1 cellular context compared by ENCODE assay signal in the genomic region with DNA sequence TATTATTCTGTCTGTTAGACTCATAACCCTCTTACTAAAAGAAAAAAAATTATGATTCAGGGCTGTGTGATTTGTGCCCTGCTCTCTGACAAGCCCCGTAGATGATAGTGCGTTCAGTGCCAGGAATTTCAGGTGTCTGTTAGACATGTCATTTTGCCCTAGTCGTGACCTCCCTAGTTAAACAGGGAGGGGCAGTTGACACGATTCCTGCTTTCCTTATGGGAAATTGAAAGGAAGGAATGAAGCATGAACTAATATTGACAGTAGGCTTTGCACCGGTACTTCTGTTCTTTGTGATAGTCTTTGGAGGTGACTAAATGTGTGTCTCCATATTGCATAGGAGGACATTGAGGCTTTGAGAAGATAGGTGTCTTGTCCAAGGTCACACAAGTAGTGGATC.
TF ChIP-seq lines count a peak whose summit lies in the region.

No MANE protein-coding gene starts in this region.

TF ChIP-seq in HepG2, 621 proteins besides CTCF, POLR2A, EP300 and RAD21 (continued from another document and continues in another):
- TF ChIP-seq ZNF605 (CRISPR knock-in tag; IDR thresholded peaks at IDR 0.05) (no peak), PLRG1 (conservative IDR thresholded peaks at IDR 0.05) (no peak), ZFP36L2 (CRISPR knock-in tag; IDR thresholded peaks at IDR 0.05) (no peak), ZNF644 (CRISPR knock-in tag; IDR thresholded peaks at IDR 0.05; ENCODE audit: low read depth) (peak; percentile 46; the same call in 1 of the 2 replicates), ZSCAN30 (CRISPR knock-in tag; IDR thresholded peaks at IDR 0.05) (no peak), ZSCAN21 (CRISPR knock-in tag; IDR thresholded peaks at IDR 0.05; ENCODE audit: borderline replicate concordance) (no peak), PTBP1 (IDR thresholded peaks at IDR 0.05; ENCODE audit: low read depth, low read length, poor library complexity, severe bottlenecking) (no peak), ZNF230 (CRISPR knock-in tag; IDR thresholded peaks at IDR 0.05) (no peak), ARNT2 (CRISPR knock-in tag; IDR thresholded peaks at IDR 0.05; ENCODE audit: low read depth) (no peak), TBX2 (CRISPR knock-in tag; IDR thresholded peaks at IDR 0.05; ENCODE audit: borderline replicate concordance) (peak; percentile 71), ZNF761 (CRISPR knock-in tag; conservative IDR thresholded peaks at IDR 0.05) (no peak), ZNF616 (CRISPR knock-in tag; IDR thresholded peaks at IDR 0.05; ENCODE audit: low read depth) (no peak), THYN1 (CRISPR knock-in tag; IDR thresholded peaks at IDR 0.05; ENCODE audit: borderline replicate concordance, low read depth) (no peak), ZSCAN31 (CRISPR knock-in tag; IDR thresholded peaks at IDR 0.05; ENCODE audit: low read depth) (no peak)
- TF ChIP-seq, protein P1, sequence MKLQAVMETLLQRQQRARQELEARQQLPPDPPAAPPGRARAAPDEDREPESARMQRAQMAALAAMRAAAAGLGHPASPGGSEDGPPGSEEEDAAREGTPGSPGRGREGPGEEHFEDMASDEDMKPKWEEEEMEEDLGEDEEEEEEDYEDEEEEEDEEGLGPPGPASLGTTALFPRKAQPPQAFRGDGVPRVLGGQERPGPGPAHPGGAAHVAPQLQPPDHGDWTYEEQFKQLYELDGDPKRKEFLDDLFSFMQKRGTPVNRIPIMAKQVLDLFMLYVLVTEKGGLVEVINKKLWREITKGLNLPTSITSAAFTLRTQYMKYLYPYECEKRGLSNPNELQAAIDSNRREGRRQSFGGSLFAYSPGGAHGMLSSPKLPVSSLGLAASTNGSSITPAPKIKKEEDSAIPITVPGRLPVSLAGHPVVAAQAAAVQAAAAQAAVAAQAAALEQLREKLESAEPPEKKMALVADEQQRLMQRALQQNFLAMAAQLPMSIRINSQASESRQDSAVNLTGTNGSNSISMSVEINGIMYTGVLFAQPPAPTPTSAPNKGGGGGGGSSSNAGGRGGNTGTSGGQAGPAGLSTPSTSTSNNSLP (IDR thresholded peaks at IDR 0.05; ENCODE audit: low read depth, low read length): no peak
- TF ChIP-seq, protein P2, sequence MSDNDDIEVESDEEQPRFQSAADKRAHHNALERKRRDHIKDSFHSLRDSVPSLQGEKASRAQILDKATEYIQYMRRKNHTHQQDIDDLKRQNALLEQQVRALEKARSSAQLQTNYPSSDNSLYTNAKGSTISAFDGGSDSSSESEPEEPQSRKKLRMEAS (IDR thresholded peaks at IDR 0.05): no peak
- TF ChIP-seq, protein P3, sequence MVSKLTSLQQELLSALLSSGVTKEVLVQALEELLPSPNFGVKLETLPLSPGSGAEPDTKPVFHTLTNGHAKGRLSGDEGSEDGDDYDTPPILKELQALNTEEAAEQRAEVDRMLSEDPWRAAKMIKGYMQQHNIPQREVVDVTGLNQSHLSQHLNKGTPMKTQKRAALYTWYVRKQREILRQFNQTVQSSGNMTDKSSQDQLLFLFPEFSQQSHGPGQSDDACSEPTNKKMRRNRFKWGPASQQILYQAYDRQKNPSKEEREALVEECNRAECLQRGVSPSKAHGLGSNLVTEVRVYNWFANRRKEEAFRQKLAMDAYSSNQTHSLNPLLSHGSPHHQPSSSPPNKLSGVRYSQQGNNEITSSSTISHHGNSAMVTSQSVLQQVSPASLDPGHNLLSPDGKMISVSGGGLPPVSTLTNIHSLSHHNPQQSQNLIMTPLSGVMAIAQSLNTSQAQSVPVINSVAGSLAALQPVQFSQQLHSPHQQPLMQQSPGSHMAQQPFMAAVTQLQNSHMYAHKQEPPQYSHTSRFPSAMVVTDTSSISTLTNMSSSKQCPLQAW (CRISPR knock-in tag; IDR thresholded peaks at IDR 0.05): no peak
- TF ChIP-seq, protein P4, sequence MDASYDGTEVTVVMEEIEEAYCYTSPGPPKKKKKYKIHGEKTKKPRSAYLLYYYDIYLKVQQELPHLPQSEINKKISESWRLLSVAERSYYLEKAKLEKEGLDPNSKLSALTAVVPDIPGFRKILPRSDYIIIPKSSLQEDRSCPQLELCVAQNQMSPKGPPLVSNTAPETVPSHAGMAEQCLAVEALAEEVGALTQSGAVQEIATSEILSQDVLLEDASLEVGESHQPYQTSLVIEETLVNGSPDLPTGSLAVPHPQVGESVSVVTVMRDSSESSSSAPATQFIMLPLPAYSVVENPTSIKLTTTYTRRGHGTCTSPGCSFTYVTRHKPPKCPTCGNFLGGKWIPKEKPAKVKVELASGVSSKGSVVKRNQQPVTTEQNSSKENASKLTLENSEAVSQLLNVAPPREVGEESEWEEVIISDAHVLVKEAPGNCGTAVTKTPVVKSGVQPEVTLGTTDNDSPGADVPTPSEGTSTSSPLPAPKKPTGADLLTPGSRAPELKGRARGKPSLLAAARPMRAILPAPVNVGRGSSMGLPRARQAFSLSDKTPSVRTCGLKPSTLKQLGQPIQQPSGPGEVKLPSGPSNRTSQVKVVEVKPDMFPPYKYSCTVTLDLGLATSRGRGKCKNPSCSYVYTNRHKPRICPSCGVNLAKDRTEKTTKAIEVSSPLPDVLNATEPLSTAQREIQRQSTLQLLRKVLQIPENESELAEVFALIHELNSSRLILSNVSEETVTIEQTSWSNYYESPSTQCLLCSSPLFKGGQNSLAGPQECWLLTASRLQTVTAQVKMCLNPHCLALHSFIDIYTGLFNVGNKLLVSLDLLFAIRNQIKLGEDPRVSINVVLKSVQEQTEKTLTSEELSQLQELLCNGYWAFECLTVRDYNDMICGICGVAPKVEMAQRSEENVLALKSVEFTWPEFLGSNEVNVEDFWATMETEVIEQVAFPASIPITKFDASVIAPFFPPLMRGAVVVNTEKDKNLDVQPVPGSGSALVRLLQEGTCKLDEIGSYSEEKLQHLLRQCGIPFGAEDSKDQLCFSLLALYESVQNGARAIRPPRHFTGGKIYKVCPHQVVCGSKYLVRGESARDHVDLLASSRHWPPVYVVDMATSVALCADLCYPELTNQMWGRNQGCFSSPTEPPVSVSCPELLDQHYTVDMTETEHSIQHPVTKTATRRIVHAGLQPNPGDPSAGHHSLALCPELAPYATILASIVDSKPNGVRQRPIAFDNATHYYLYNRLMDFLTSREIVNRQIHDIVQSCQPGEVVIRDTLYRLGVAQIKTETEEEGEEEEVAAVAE (CRISPR knock-in tag; IDR thresholded peaks at IDR 0.05; ENCODE audit: borderline replicate concordance): no peak
- TF ChIP-seq, protein P5, sequence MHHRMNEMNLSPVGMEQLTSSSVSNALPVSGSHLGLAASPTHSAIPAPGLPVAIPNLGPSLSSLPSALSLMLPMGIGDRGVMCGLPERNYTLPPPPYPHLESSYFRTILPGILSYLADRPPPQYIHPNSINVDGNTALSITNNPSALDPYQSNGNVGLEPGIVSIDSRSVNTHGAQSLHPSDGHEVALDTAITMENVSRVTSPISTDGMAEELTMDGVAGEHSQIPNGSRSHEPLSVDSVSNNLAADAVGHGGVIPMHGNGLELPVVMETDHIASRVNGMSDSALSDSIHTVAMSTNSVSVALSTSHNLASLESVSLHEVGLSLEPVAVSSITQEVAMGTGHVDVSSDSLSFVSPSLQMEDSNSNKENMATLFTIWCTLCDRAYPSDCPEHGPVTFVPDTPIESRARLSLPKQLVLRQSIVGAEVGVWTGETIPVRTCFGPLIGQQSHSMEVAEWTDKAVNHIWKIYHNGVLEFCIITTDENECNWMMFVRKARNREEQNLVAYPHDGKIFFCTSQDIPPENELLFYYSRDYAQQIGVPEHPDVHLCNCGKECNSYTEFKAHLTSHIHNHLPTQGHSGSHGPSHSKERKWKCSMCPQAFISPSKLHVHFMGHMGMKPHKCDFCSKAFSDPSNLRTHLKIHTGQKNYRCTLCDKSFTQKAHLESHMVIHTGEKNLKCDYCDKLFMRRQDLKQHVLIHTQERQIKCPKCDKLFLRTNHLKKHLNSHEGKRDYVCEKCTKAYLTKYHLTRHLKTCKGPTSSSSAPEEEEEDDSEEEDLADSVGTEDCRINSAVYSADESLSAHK (CRISPR knock-in tag; IDR thresholded peaks at IDR 0.05; ENCODE audit: borderline replicate concordance): no peak
- TF ChIP-seq, protein P6, sequence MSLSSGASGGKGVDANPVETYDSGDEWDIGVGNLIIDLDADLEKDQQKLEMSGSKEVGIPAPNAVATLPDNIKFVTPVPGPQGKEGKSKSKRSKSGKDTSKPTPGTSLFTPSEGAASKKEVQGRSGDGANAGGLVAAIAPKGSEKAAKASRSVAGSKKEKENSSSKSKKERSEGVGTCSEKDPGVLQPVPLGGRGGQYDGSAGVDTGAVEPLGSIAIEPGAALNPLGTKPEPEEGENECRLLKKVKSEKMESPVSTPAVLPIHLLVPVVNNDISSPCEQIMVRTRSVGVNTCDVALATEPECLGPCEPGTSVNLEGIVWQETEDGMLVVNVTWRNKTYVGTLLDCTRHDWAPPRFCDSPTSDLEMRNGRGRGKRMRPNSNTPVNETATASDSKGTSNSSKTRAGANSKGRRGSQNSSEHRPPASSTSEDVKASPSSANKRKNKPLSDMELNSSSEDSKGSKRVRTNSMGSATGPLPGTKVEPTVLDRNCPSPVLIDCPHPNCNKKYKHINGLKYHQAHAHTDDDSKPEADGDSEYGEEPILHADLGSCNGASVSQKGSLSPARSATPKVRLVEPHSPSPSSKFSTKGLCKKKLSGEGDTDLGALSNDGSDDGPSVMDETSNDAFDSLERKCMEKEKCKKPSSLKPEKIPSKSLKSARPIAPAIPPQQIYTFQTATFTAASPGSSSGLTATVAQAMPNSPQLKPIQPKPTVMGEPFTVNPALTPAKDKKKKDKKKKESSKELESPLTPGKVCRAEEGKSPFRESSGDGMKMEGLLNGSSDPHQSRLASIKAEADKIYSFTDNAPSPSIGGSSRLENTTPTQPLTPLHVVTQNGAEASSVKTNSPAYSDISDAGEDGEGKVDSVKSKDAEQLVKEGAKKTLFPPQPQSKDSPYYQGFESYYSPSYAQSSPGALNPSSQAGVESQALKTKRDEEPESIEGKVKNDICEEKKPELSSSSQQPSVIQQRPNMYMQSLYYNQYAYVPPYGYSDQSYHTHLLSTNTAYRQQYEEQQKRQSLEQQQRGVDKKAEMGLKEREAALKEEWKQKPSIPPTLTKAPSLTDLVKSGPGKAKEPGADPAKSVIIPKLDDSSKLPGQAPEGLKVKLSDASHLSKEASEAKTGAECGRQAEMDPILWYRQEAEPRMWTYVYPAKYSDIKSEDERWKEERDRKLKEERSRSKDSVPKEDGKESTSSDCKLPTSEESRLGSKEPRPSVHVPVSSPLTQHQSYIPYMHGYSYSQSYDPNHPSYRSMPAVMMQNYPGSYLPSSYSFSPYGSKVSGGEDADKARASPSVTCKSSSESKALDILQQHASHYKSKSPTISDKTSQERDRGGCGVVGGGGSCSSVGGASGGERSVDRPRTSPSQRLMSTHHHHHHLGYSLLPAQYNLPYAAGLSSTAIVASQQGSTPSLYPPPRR (CRISPR knock-in tag; IDR thresholded peaks at IDR 0.05; ENCODE audit: borderline replicate concordance): peak; percentile 84; the same call in 1 of the 2 replicates
- TF ChIP-seq, protein P7, sequence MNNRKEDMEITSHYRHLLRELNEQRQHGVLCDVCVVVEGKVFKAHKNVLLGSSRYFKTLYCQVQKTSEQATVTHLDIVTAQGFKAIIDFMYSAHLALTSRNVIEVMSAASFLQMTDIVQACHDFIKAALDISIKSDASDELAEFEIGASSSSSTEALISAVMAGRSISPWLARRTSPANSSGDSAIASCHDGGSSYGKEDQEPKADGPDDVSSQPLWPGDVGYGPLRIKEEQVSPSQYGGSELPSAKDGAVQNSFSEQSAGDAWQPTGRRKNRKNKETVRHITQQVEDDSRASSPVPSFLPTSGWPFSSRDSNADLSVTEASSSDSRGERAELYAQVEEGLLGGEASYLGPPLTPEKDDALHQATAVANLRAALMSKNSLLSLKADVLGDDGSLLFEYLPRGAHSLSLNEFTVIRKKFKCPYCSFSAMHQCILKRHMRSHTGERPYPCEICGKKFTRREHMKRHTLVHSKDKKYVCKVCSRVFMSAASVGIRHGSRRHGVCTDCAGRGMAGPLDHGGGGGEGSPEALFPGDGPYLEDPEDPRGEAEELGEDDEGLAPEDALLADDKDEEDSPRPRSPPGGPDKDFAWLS (CRISPR knock-in tag; IDR thresholded peaks at IDR 0.05; ENCODE audit: borderline replicate concordance): no peak
- TF ChIP-seq, protein P8, sequence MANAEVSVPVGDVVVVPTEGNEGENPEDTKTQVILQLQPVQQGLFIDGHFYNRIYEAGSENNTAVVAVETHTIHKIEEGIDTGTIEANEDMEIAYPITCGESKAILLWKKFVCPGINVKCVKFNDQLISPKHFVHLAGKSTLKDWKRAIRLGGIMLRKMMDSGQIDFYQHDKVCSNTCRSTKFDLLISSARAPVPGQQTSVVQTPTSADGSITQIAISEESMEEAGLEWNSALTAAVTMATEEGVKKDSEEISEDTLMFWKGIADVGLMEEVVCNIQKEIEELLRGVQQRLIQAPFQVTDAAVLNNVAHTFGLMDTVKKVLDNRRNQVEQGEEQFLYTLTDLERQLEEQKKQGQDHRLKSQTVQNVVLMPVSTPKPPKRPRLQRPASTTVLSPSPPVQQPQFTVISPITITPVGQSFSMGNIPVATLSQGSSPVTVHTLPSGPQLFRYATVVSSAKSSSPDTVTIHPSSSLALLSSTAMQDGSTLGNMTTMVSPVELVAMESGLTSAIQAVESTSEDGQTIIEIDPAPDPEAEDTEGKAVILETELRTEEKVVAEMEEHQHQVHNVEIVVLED (CRISPR knock-in tag; IDR thresholded peaks at IDR 0.05; ENCODE audit: borderline replicate concordance): no peak
- TF ChIP-seq, protein P9, sequence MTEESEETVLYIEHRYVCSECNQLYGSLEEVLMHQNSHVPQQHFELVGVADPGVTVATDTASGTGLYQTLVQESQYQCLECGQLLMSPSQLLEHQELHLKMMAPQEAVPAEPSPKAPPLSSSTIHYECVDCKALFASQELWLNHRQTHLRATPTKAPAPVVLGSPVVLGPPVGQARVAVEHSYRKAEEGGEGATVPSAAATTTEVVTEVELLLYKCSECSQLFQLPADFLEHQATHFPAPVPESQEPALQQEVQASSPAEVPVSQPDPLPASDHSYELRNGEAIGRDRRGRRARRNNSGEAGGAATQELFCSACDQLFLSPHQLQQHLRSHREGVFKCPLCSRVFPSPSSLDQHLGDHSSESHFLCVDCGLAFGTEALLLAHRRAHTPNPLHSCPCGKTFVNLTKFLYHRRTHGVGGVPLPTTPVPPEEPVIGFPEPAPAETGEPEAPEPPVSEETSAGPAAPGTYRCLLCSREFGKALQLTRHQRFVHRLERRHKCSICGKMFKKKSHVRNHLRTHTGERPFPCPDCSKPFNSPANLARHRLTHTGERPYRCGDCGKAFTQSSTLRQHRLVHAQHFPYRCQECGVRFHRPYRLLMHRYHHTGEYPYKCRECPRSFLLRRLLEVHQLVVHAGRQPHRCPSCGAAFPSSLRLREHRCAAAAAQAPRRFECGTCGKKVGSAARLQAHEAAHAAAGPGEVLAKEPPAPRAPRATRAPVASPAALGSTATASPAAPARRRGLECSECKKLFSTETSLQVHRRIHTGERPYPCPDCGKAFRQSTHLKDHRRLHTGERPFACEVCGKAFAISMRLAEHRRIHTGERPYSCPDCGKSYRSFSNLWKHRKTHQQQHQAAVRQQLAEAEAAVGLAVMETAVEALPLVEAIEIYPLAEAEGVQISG (CRISPR knock-in tag; IDR thresholded peaks at IDR 0.05): no peak
- TF ChIP-seq, protein P10, sequence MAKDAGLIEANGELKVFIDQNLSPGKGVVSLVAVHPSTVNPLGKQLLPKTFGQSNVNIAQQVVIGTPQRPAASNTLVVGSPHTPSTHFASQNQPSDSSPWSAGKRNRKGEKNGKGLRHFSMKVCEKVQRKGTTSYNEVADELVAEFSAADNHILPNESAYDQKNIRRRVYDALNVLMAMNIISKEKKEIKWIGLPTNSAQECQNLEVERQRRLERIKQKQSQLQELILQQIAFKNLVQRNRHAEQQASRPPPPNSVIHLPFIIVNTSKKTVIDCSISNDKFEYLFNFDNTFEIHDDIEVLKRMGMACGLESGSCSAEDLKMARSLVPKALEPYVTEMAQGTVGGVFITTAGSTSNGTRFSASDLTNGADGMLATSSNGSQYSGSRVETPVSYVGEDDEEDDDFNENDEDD (CRISPR knock-in tag; IDR thresholded peaks at IDR 0.05; ENCODE audit: borderline replicate concordance): no peak
